Comparison of ENCODE assay signal across 17 cellular contexts in the genomic region with DNA sequence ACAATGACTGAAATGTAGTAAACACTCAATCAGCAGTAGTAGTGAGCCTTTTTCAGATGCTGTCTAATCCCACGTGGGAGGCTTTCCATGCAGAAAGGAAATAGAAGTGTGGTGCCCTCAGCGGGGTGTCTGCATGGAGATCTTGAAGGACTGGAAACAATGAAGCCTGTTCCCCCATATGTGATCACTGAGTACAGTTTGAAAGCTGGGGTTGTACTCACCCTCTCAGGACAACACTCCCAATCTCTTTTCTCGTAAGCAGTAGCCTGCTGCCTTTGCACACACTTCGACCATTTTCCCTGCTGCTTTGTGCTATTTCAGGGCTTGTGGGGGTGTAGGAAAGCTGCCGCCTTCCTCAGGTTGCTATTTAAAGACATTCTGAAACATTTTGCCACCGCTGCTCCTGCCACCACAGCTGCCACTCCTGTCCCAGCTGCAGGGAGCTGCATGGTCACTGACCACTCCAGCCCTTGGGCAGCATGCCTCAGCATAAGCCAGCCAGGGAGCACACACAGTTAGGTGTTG. TPM values are rescaled to one million over a fixed set of nuclear protein-coding genes. Genes with fewer than 3 reads are reported as not detected.
DNase-seq lines count a peak whose midpoint lies in the region; ATAC-seq, FAIRE-seq and TF ChIP-seq lines count a peak whose summit lies in the region.
"Had no signal": no experiment of that assay in that cellular context is flagged by ENCODE, and none has a peak within 500 bp of the region (broad histone marks: within the 10 kb centered on the region; RNA-seq: fewer than 3 reads in every experiment).

No MANE protein-coding gene starts in this region.

- H3K9me2 ChIP-seq in SK-N-SH: no peaks in the 10 kb centered on the region

- no peak overlapping the region for H3K4me3 ChIP-seq in SK-N-SH (ENCODE audit: low read depth in 2 of 2, low read length in 1 of 2)
- no peak overlapping the region for H3K4me3 ChIP-seq in RWPE2 (ENCODE audit: severe bottlenecking)
- H3K4me3 ChIP-seq in skeletal muscle tissue (ENCODE audit: low read length in 3 of 3): peak overlapping the region; percentile 25 to 58 (median 46)
- no peak overlapping the region for H3K4me3 ChIP-seq in small intestine (ENCODE audit: low read depth in 1 of 2, low read length in 2 of 2)
- H3K4me3 ChIP-seq in ascending aorta: no peak overlapping the region
- H3K4me3 ChIP-seq: spleen had no signal

- peaks cover 2% of the 10 kb centered on the region for H3F3A ChIP-seq in SK-N-SH (replicated peaks; ENCODE audit: insufficient read depth)

- H3K9ac ChIP-seq in SK-N-SH: no peak overlapping the region
- peak overlapping the region; percentile 45 to 63 (median 55) for H3K9ac ChIP-seq in skeletal muscle tissue (ENCODE audit: low read depth in 1 of 3, low read length in 3 of 3)

- POLR2A ChIA-PET in SK-N-SH (lab: Yijun Ruan, JAX): interaction anchor here (1.0 kb wide), 1 partner anchor 24 kb away, joined by 4 read pairs; no protein-coding TSS in a partner anchor

- H3K27ac ChIP-seq in SK-N-SH (ENCODE audit: low read depth in 2 of 2, low read length in 1 of 2) (no peak overlapping the region), RWPE2 (ENCODE audit: poor library complexity, severe bottlenecking) (peak overlapping the region; percentile 68), skeletal muscle tissue (ENCODE audit: low read depth, low read length) (peak overlapping the region; percentile 71), small intestine (ENCODE audit: low read depth in 1 of 2, low read length in 1 of 2) (no peak overlapping the region), ascending aorta (no peak overlapping the region)
- H3K27ac ChIP-seq: spleen had no signal

- no peak for TF ChIP-seq RAD21 in SK-N-SH (IDR thresholded peaks at IDR 0.05; ENCODE audit: low read length)

- CTCF ChIA-PET in SK-N-SH (lab: Yijun Ruan, JAX): no interaction called here

- no peaks in the 10 kb centered on the region for H3K79me2 ChIP-seq in SK-N-SH (ENCODE audit: insufficient read depth)

- ATAC-seq in SK-N-SH treated with all-trans-retinoic acid at 6 μM for 48 hours (peak; percentile 52), RWPE2 (ENCODE audit: low read depth) (no peak), left ventricle myocardium superior (peak; percentile 81), HG03196 (IDR thresholded peaks at IDR 0.05; ENCODE audit: unreplicated experiment) (no peak)

- DNase-seq in SK-N-SH (no peak), RWPE2 (ENCODE audit: low spot score) (no peak), left ventricle myocardium superior (peak; percentile 35), small intestine (no peak), ascending aorta (ENCODE audit: low spot score in 2 of 2) (no peak)
- DNase-seq: activated CD4-positive, alpha-beta memory T cell treated with anti-CD3 and anti-CD28 coated beads, Interleukin-2, amount 10 ng/mL, durations not matched to agents 7 days and 5 days; CD8-positive, alpha-beta memory T cell; NCI-H446 treated with DMSO at 0.1 percent for 48 hours; spleen; stimulated activated naive CD4-positive, alpha-beta T cell had no signal

- H3K9me3 ChIP-seq in SK-N-SH (no peaks in the 10 kb centered on the region), RWPE2 (ENCODE audit: severe bottlenecking) (no peaks in the 10 kb centered on the region), skeletal muscle tissue (ENCODE audit: control insufficient read depth in 3 of 3, low read length in 3 of 3) (no peaks in the 10 kb centered on the region), small intestine (ENCODE audit: control insufficient read depth, low read depth) (no peaks in the 10 kb centered on the region), ascending aorta (no peaks in the 10 kb centered on the region)
- H3K9me3 ChIP-seq: spleen had no signal

- H3K27me3 ChIP-seq in SK-N-SH (ENCODE audit: insufficient read depth): no peaks in the 10 kb centered on the region
- H3K27me3 ChIP-seq in RWPE2 (ENCODE audit: insufficient read depth, poor library complexity, severe bottlenecking): no peaks in the 10 kb centered on the region
- no peaks in the 10 kb centered on the region for H3K27me3 ChIP-seq in skeletal muscle tissue (ENCODE audit: control insufficient read depth in 3 of 3, insufficient read depth in 3 of 3, low read length in 3 of 3)
- H3K27me3 ChIP-seq in small intestine (ENCODE audit: control insufficient read depth in 2 of 2, insufficient read depth in 2 of 2, low read length in 2 of 2): no peaks in the 10 kb centered on the region
- H3K27me3 ChIP-seq in ascending aorta: no peaks in the 10 kb centered on the region
- H3K27me3 ChIP-seq: spleen had no signal

- WGBS in SK-N-SH (ENCODE audit: low lambda C conversion rate): 78% methylated on average over 6 of the region's 6 CpGs
- 69 to 94% (median 87%) methylated on average over 6 of the region's 6 CpGs for WGBS in small intestine, 3 donors

- no peaks in the 10 kb centered on the region for H3K36me3 ChIP-seq in SK-N-SH (replicated peaks in 1 of 2; ENCODE audit: control insufficient read depth in 1 of 2, insufficient read depth in 2 of 2, low read length in 1 of 2)
- no peaks in the 10 kb centered on the region for H3K36me3 ChIP-seq in RWPE2 (ENCODE audit: low read depth)
- H3K36me3 ChIP-seq in skeletal muscle tissue (ENCODE audit: control insufficient read depth in 3 of 3, insufficient read depth in 3 of 3, low read length in 3 of 3): no peaks in the 10 kb centered on the region
- no peaks in the 10 kb centered on the region for H3K36me3 ChIP-seq in small intestine (ENCODE audit: control insufficient read depth in 2 of 2, insufficient read depth in 2 of 2, low read length in 2 of 2)
- peaks cover 0 to 4% of the 10 kb centered on the region in 2 donors for H3K36me3 ChIP-seq in ascending aorta

- TF ChIP-seq CTCF in SK-N-SH (IDR thresholded peaks at IDR 0.05): no peak
- no peak for TF ChIP-seq CTCF in RWPE2 (IDR thresholded peaks at IDR 0.05; ENCODE audit: poor library complexity, severe bottlenecking)
- TF ChIP-seq CTCF in ascending aorta (IDR thresholded peaks at IDR 0.05): no peak

- H2AFZ ChIP-seq in SK-N-SH (ENCODE audit: low read depth): no peak overlapping the region

- H3K4me1 ChIP-seq in SK-N-SH (ENCODE audit: control insufficient read depth in 1 of 2, insufficient read depth in 2 of 2, low read depth in 1 of 2, low read length in 1 of 2): peaks cover 0 to 17% of the 10 kb centered on the region in 2 experiments; a peak in 1 of 4 replicates
- peaks cover 23% of the 10 kb centered on the region for H3K4me1 ChIP-seq in RWPE2 (ENCODE audit: insufficient read depth, poor library complexity, severe bottlenecking)
- peaks cover 10 to 19% (median 15%) of the 10 kb centered on the region in 3 donors for H3K4me1 ChIP-seq in skeletal muscle tissue (ENCODE audit: control insufficient read depth in 3 of 3, insufficient read depth in 3 of 3, low read length in 3 of 3)
- H3K4me1 ChIP-seq in small intestine (ENCODE audit: control insufficient read depth in 2 of 2, insufficient read depth in 1 of 2, low read depth in 1 of 2, low read length in 1 of 2): no peaks in the 10 kb centered on the region
- no peaks in the 10 kb centered on the region for H3K4me1 ChIP-seq in ascending aorta
- H3K4me1 ChIP-seq: spleen had no signal

- intact Hi-C loops in left ventricle myocardium superior (cut with micrococcal nuclease) (no loop called here), ascending aorta (cut with DNase I) (no loop called here)

- no peak for TF ChIP-seq EP300 in SK-N-SH (IDR thresholded peaks at IDR 0.05; ENCODE audit: borderline replicate concordance in 1 of 2, low read depth in 1 of 2, low read length in 1 of 2)

- H3K4me2 ChIP-seq in SK-N-SH: no peak overlapping the region

- no peak for FAIRE-seq in small intestine (lab: Jason Lieb, UNC)
- FAIRE-seq: colon, endothelial cell of umbilical vein, frontal cortex had no signal

- no peaks in the 10 kb centered on the region for H4K20me1 ChIP-seq in SK-N-SH (ENCODE audit: insufficient read depth)

TF ChIP-seq in SK-N-SH treated with all-trans-retinoic acid at 6 μM for 48 hours, 23 proteins besides CTCF, POLR2A, EP300 and RAD21 (continues in another document):
- TF ChIP-seq GLIS3 (CRISPR knock-in tag; IDR thresholded peaks at IDR 0.05) (no peak), OSR1 (CRISPR knock-in tag; IDR thresholded peaks at IDR 0.05) (no peak), CSDC2 (CRISPR knock-in tag; IDR thresholded peaks at IDR 0.05) (no peak), SNAI2 (CRISPR knock-in tag; IDR thresholded peaks at IDR 0.05) (no peak), ARNTL (CRISPR knock-in tag; IDR thresholded peaks at IDR 0.05; ENCODE audit: borderline replicate concordance, low read depth) (no peak), ISL1 (CRISPR knock-in tag; IDR thresholded peaks at IDR 0.05) (no peak), PPARA (CRISPR knock-in tag; IDR thresholded peaks at IDR 0.05; ENCODE audit: borderline replicate concordance) (no peak), ZC3H10 (CRISPR knock-in tag; IDR thresholded peaks at IDR 0.05) (no peak), ZFP30 (CRISPR knock-in tag; IDR thresholded peaks at IDR 0.05) (no peak), ZNF8 (CRISPR knock-in tag; IDR thresholded peaks at IDR 0.05) (no peak), ESRRG (CRISPR knock-in tag; IDR thresholded peaks at IDR 0.05) (no peak), ZNF70 (CRISPR knock-in tag; IDR thresholded peaks at IDR 0.05) (no peak), ZNF565 (CRISPR knock-in tag; conservative IDR thresholded peaks at IDR 0.05; ENCODE audit: low read depth) (no peak)

TF ChIP-seq in SK-N-SH, 30 proteins besides CTCF, POLR2A, EP300 and RAD21 (continues in another document):
- no peak for TF ChIP-seq TAF1 (IDR thresholded peaks at IDR 0.05; ENCODE audit: borderline replicate concordance, low read depth, low read length)
- TF ChIP-seq NFIC (IDR thresholded peaks at IDR 0.05; ENCODE audit: borderline replicate concordance): no peak
- TF ChIP-seq, protein P1, sequence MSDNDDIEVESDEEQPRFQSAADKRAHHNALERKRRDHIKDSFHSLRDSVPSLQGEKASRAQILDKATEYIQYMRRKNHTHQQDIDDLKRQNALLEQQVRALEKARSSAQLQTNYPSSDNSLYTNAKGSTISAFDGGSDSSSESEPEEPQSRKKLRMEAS (IDR thresholded peaks at IDR 0.05; ENCODE audit: low read depth): no peak
- TF ChIP-seq FOXM1 (IDR thresholded peaks at IDR 0.05; ENCODE audit: low read depth): no peak
- TF ChIP-seq ELF1 (IDR thresholded peaks at IDR 0.05): no peak
- no peak for TF ChIP-seq MEF2A (IDR thresholded peaks at IDR 0.05; ENCODE audit: borderline replicate concordance, low read depth)
- no peak for TF ChIP-seq FOXJ3 (CRISPR knock-in tag; IDR thresholded peaks at IDR 0.05)
- TF ChIP-seq YY1 (IDR thresholded peaks at IDR 0.05; ENCODE audit: low read depth): no peak
- TF ChIP-seq SMC3 (IDR thresholded peaks at IDR 0.05; ENCODE audit: low read depth, low read length): no peak

RNA-seq across cellular contexts. Expression of a gene that starts 40.6 kb away (rescaled TPM):
- polyA plus RNA-seq in SK-N-SH (2012; rRNA removed): 38.7 and 52.4 TPM in 2 replicates
- polyA plus RNA-seq in SK-N-SH (2012; cell fraction: cytosol; rRNA removed): 26.0 and 37.9 TPM in 2 replicates
- polyA plus RNA-seq in SK-N-SH (2012; cell fraction: nucleus; rRNA removed): 61.9 and 84.2 TPM in 2 replicates
- total RNA-seq in left ventricle myocardium superior: 0.67 TPM
- under 0.01 TPM for total RNA-seq in skeletal muscle tissue
- 1 to 10 TPM in 2 of 3 donors, under 1 TPM in 1; 0.67 to 5.3 (median 1.1) TPM for polyA plus RNA-seq in small intestine
- total RNA-seq in ascending aorta: not detected
- total RNA-seq: H4 had no signal

Comparison
In these comparisons a context has a peak if more than half of its experiments do, and no peak if none do; other contexts are left out.
1. ATAC-seq: peak in SK-N-SH treated with all-trans-retinoic acid at 6 μM for 48 hours (single experiment) and left ventricle myocardium superior (single experiment); none in RWPE2 (single experiment) and HG03196 (single experiment).
2. H3K27ac ChIP-seq: peak in RWPE2 (single experiment) and skeletal muscle tissue (single experiment); none in SK-N-SH (0 of 2), small intestine (0 of 2) and ascending aorta (0 of 2).
3. H3K4me3 ChIP-seq: peak in skeletal muscle tissue (3 of 3); none in SK-N-SH (0 of 2), RWPE2 (single experiment), small intestine (0 of 2) and ascending aorta (0 of 2).